12 cellular contexts compared by ENCODE assay signal in the genomic region with DNA sequence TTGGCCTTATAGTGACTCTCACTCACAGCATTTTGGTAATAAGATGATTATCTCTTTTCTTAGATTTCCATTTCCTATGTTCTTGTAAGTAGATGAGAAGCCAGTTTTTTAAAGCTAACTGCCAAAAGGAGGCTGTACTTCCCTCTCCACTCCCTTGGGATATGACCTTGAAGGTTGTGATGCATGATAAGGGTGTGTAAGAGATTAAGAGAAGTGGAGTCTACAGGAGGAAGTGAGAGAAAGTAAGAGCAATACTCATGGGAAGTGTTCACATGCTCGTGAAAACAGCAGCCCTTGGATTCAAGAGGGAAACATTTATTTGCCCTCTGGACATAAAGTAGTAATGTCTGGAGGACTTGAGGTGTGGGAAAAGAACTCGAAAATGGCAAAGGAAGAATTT.
"Had no signal": no experiment of that assay in that cellular context is flagged by ENCODE, and none has a peak within 500 bp of the region (broad histone marks: within the 10 kb centered on the region; RNA-seq: fewer than 3 reads in every experiment).

No MANE protein-coding gene starts in this region.

- H3K36me3 ChIP-seq: pancreas, tibial artery had no signal

- H3K4me3 ChIP-seq: hepatocyte, pancreas, tibial artery had no signal

- H3K27me3 Mint-ChIP-seq: activated CD8-positive, alpha-beta T cell treated with anti-CD3 and anti-CD28 coated beads for 36 hours had no signal

- ATAC-seq: activated CD8-positive, alpha-beta T cell treated with anti-CD3 and anti-CD28 coated beads for 36 hours; activated naive CD4-positive, alpha-beta T cell treated with anti-CD3 and anti-CD28 coated beads, Interleukin-2, amount 50 U/mL, for 72 hours; activated T-cell treated with anti-CD3 and anti-CD28 coated beads, Interleukin-2, amount 50 U/mL, for 4 hours; naive thymus-derived CD4-positive, alpha-beta T cell; pancreas; sciatic nerve had no signal

- H3K27ac Mint-ChIP-seq: activated CD8-positive, alpha-beta T cell treated with anti-CD3 and anti-CD28 coated beads for 36 hours; activated naive CD4-positive, alpha-beta T cell treated with anti-CD3 and anti-CD28 coated beads, Interleukin-2, amount 50 U/mL, for 72 hours; naive thymus-derived CD4-positive, alpha-beta T cell had no signal

- H3K4me1 ChIP-seq: pancreas, tibial artery had no signal

- H3K4me3 Mint-ChIP-seq: activated CD8-positive, alpha-beta T cell treated with anti-CD3 and anti-CD28 coated beads for 36 hours; activated T-cell treated with anti-CD3 and anti-CD28 coated beads, Interleukin-2, amount 50 U/mL, for 4 hours; naive thymus-derived CD4-positive, alpha-beta T cell had no signal

- DNase-seq: activated CD4-positive, alpha-beta T cell treated with anti-CD3 and anti-CD28 coated beads for 4 hours; activated CD8-positive, alpha-beta T cell treated with anti-CD3 and anti-CD28 coated beads for 36 hours; activated effector memory CD4-positive, alpha-beta T cell treated with Interleukin-2 at 50 U/mL for 16 hours; activated T-cell treated with anti-CD3 and anti-CD28 coated beads, Interleukin-2, amount 50 U/mL, for 4 hours; mammary epithelial cell; naive thymus-derived CD4-positive, alpha-beta T cell; pancreas; T-helper 9 cell; tibial artery had no signal

- H3K27me3 ChIP-seq: hepatocyte, pancreas, tibial artery had no signal

- H3K9me3 Mint-ChIP-seq: activated T-cell treated with anti-CD3 and anti-CD28 coated beads, Interleukin-2, amount 50 U/mL, for 4 hours had no signal

- H3K9me3 ChIP-seq: pancreas, tibial artery had no signal

- H3K27ac ChIP-seq: hepatocyte, pancreas, tibial artery had no signal
